10 cellular contexts compared by ENCODE assay signal in genomic region chr11:114172055-114172861, GRCh38.
DNase-seq lines count a peak whose midpoint lies in the region; ATAC-seq and TF ChIP-seq lines count a peak whose summit lies in the region.
"Had no signal": no experiment of that assay in that cellular context is flagged by ENCODE, and none has a peak within 500 bp of the region (broad histone marks: within the 10 kb centered on the region; RNA-seq: fewer than 3 reads in every experiment).

No MANE protein-coding gene starts in this region.

- no peak overlapping the region for H4K8ac ChIP-seq in mesenchymal stem cell (ENCODE audit: low read length)

- peak overlapping the region; percentile 20 to 80 for H3K4ac ChIP-seq in mesenchymal stem cell (ENCODE audit: low read depth in 1 of 2, low read length in 2 of 2)

- H3K27me3 ChIP-seq in mesenchymal stem cell (ENCODE audit: control insufficient read depth in 1 of 2, insufficient read depth in 1 of 2, low read length in 2 of 2), result peaks cover 90 to 96% of the 10 kb centered on the region in 2 experiments
- no peaks in the 10 kb centered on the region for H3K27me3 ChIP-seq in tibial artery

- no peaks in the 10 kb centered on the region for H3K9me3 ChIP-seq in mesenchymal stem cell (ENCODE audit: control insufficient read depth, low read length)
- no peaks in the 10 kb centered on the region for H3K9me3 ChIP-seq in tibial artery

- no peaks in the 10 kb centered on the region for H3K27me3 Mint-ChIP-seq in activated T-cell treated with anti-CD3 and anti-CD28 coated beads, Interleukin-2, amount 50 U/mL, for 24 hours
- H3K27me3 Mint-ChIP-seq in activated naive CD8-positive, alpha-beta T cell treated with anti-CD3 and anti-CD28 coated beads, Interleukin-2, amount 10 ng/mL, durations not matched to agents 7 days and 5 days, result no peaks in the 10 kb centered on the region

- no peaks in the 10 kb centered on the region for H3K79me1 ChIP-seq in mesenchymal stem cell (replicated peaks; ENCODE audit: low read length, poor library complexity, severe bottlenecking)

- H3K4me1 Mint-ChIP-seq in activated T-cell treated with anti-CD3 and anti-CD28 coated beads, Interleukin-2, amount 50 U/mL, for 24 hours (ENCODE audit: low read depth), result peaks cover 83% of the 10 kb centered on the region
- H3K4me1 Mint-ChIP-seq in activated naive CD8-positive, alpha-beta T cell treated with anti-CD3 and anti-CD28 coated beads, Interleukin-2, amount 10 ng/mL, durations not matched to agents 7 days and 5 days, result peaks cover 63% of the 10 kb centered on the region

- H2BK120ac ChIP-seq in mesenchymal stem cell (ENCODE audit: low read depth, low read length), result peak overlapping the region; percentile 62

- no peak overlapping the region for H3K4me3 ChIP-seq in mesenchymal stem cell (ENCODE audit: insufficient read depth in 1 of 2, low read depth in 1 of 2, low read length in 2 of 2)
- H3K4me3 ChIP-seq in tibial artery, result peak overlapping the region in 1 of 2 donors; percentile 5

- peak overlapping the region in 1 of 2 experiments; percentile 68 for H2BK12ac ChIP-seq in mesenchymal stem cell (ENCODE audit: low read length in 2 of 2)

- no peak overlapping the region for H2AFZ ChIP-seq in mesenchymal stem cell (ENCODE audit: low read depth, low read length)

- H3K27ac ChIP-seq in mesenchymal stem cell (ENCODE audit: low read length, poor library complexity, severe bottlenecking), result no peak overlapping the region
- peak overlapping the region; percentile 94 to 95 for H3K27ac ChIP-seq in tibial artery

- H3K27ac Mint-ChIP-seq in activated T-cell treated with anti-CD3 and anti-CD28 coated beads, Interleukin-2, amount 50 U/mL, for 24 hours, result peak overlapping the region; percentile 58
- H3K27ac Mint-ChIP-seq in activated naive CD8-positive, alpha-beta T cell treated with anti-CD3 and anti-CD28 coated beads, Interleukin-2, amount 10 ng/mL, durations not matched to agents 7 days and 5 days, result peak overlapping the region; percentile 91

- H4K91ac ChIP-seq in mesenchymal stem cell (ENCODE audit: low read length), result peak overlapping the region; percentile 86

- H3K14ac ChIP-seq in mesenchymal stem cell (ENCODE audit: low read length in 2 of 2), result peak overlapping the region in 1 of 2 experiments; percentile 9

- no peak overlapping the region for H3K23ac ChIP-seq in mesenchymal stem cell (ENCODE audit: low read length in 2 of 2)

- H3K4me2 ChIP-seq in mesenchymal stem cell (ENCODE audit: low read length, poor library complexity, severe bottlenecking), result no peak overlapping the region

- peak overlapping the region; percentile 14 to 64 for H3K18ac ChIP-seq in mesenchymal stem cell (ENCODE audit: low read depth in 1 of 2, low read length in 2 of 2)

- 89% methylated on average over 13 of the region's 14 CpGs for WGBS in mesenchymal stem cell

- no peak overlapping the region for H2AK5ac ChIP-seq in mesenchymal stem cell (ENCODE audit: low read length, severe bottlenecking)

- H2BK15ac ChIP-seq in mesenchymal stem cell (ENCODE audit: low read depth, poor library complexity, severe bottlenecking), result no peak overlapping the region

- H3K4me1 ChIP-seq in mesenchymal stem cell (ENCODE audit: control insufficient read depth, insufficient read depth, low read depth, low read length), result peaks cover 6% of the 10 kb centered on the region
- H3K4me1 ChIP-seq in tibial artery, result peaks cover 22 to 100% (median 100%) of the 10 kb centered on the region in 4 donors

- H2BK5ac ChIP-seq in mesenchymal stem cell (ENCODE audit: low read depth, low read length, poor library complexity, severe bottlenecking), result no peak overlapping the region

- no peak overlapping the region for H3K9ac ChIP-seq in mesenchymal stem cell (ENCODE audit: low read length)

- DNase-seq in activated T-cell treated with anti-CD3 and anti-CD28 coated beads, Interleukin-2, amount 50 U/mL, for 24 hours, result no peak
- DNase-seq in activated T-cell treated with anti-CD3 and anti-CD28 coated beads for 4 hours (no peak), mesenchymal stem cell (no peak), tibial artery (peak in 1 of 2 donors; percentile 60), NCI-H524 (lab: John Stamatoyannopoulos, UW) (no peak), NCI-H446 treated with DMSO at 0.1 percent for 48 hours (lab: John Stamatoyannopoulos, UW) (no peak)
- no peak for DNase-seq in activated naive CD8-positive, alpha-beta T cell treated with anti-CD3 and anti-CD28 coated beads, Interleukin-2, amount 10 ng/mL, durations not matched to agents 7 days and 5 days
- DNase-seq: NCI-H524 treated with DMSO at 0.1 percent for 48 hours had no signal

- H3K9me3 Mint-ChIP-seq in activated T-cell treated with anti-CD3 and anti-CD28 coated beads, Interleukin-2, amount 50 U/mL, for 24 hours, result no peaks in the 10 kb centered on the region
- H3K9me3 Mint-ChIP-seq in activated naive CD8-positive, alpha-beta T cell treated with anti-CD3 and anti-CD28 coated beads, Interleukin-2, amount 10 ng/mL, durations not matched to agents 7 days and 5 days, result no peaks in the 10 kb centered on the region

- POLR2A ChIA-PET in activated naive CD8-positive, alpha-beta T cell treated with anti-CD3 and anti-CD28 coated beads, Interleukin-2, amount 10 ng/mL, durations not matched to agents 7 days and 5 days (lab: Charles Lee), result interaction anchor here (1.0 to 5.0 kb wide), 5 partner anchors 9 to 101 kb away, joined by 3 to 38 read pairs (median 10); no protein-coding TSS in a partner anchor

- TF ChIP-seq CTCF in tibial artery (IDR thresholded peaks at IDR 0.05), result no peak

- intact Hi-C loops in tibial artery (cut with DNase I; ENCODE audit: low total_unique reads), result no loop called here

- ATAC-seq in activated naive CD8-positive, alpha-beta T cell treated with anti-CD3 and anti-CD28 coated beads, Interleukin-2, amount 10 ng/mL, durations not matched to agents 7 days and 5 days (ENCODE audit: low read depth), result peak; percentile 21
- ATAC-seq in HG03342 (IDR thresholded peaks at IDR 0.05; ENCODE audit: unreplicated experiment), result no peak

- H3K4me3 Mint-ChIP-seq in activated T-cell treated with anti-CD3 and anti-CD28 coated beads, Interleukin-2, amount 50 U/mL, for 24 hours, result peak overlapping the region; percentile 16
- peak overlapping the region; percentile 63 for H3K4me3 Mint-ChIP-seq in activated naive CD8-positive, alpha-beta T cell treated with anti-CD3 and anti-CD28 coated beads, Interleukin-2, amount 10 ng/mL, durations not matched to agents 7 days and 5 days
- H3K4me3 Mint-ChIP-seq: CD14-positive monocyte had no signal

- no peaks in the 10 kb centered on the region for H3K36me3 Mint-ChIP-seq in activated T-cell treated with anti-CD3 and anti-CD28 coated beads, Interleukin-2, amount 50 U/mL, for 24 hours (ENCODE audit: low read depth)
- H3K36me3 Mint-ChIP-seq in activated naive CD8-positive, alpha-beta T cell treated with anti-CD3 and anti-CD28 coated beads, Interleukin-2, amount 10 ng/mL, durations not matched to agents 7 days and 5 days, result peaks cover 6% of the 10 kb centered on the region

- H3K36me3 ChIP-seq in mesenchymal stem cell (ENCODE audit: control insufficient read depth in 1 of 2, insufficient read depth in 2 of 2, low read depth in 1 of 2, low read length in 2 of 2), result no peaks in the 10 kb centered on the region
- peaks cover 7 to 41% (median 26%) of the 10 kb centered on the region in 3 donors for H3K36me3 ChIP-seq in tibial artery
